Comparison of ENCODE assay signal across 1 cellular context in genomic region chr2:66437601-66438497, GRCh38.
TF ChIP-seq lines count a peak whose summit lies in the region.

No MANE protein-coding gene starts in this region.

TF ChIP-seq in SK-N-SH, 30 proteins besides CTCF, POLR2A, EP300 and RAD21 (continued from another document):
- TF ChIP-seq TAF1 (IDR thresholded peaks at IDR 0.05; ENCODE audit: borderline replicate concordance, low read depth, low read length) (no peak; the same call in 1 of the 2 replicates), RXRA (IDR thresholded peaks at IDR 0.05; ENCODE audit: borderline replicate concordance, low read depth) (no peak), FOXJ3 (CRISPR knock-in tag; IDR thresholded peaks at IDR 0.05) (no peak), PBX3 (IDR thresholded peaks at IDR 0.05) (no peak), SIN3A (IDR thresholded peaks at IDR 0.05; ENCODE audit: borderline replicate concordance, low read depth, low read length) (no peak), JUND (IDR thresholded peaks at IDR 0.05) (no peak), FOXM1 (IDR thresholded peaks at IDR 0.05; ENCODE audit: low read depth) (no peak), MXI1 (IDR thresholded peaks at IDR 0.05; ENCODE audit: low read depth, low read length) (no peak), TCF12 (IDR thresholded peaks at IDR 0.05) (no peak)
- TF ChIP-seq, protein P1, sequence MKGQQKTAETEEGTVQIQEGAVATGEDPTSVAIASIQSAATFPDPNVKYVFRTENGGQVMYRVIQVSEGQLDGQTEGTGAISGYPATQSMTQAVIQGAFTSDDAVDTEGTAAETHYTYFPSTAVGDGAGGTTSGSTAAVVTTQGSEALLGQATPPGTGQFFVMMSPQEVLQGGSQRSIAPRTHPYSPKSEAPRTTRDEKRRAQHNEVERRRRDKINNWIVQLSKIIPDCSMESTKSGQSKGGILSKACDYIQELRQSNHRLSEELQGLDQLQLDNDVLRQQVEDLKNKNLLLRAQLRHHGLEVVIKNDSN (IDR thresholded peaks at IDR 0.05; ENCODE audit: borderline replicate concordance, low read depth), result no peak
- TF ChIP-seq, protein P2, sequence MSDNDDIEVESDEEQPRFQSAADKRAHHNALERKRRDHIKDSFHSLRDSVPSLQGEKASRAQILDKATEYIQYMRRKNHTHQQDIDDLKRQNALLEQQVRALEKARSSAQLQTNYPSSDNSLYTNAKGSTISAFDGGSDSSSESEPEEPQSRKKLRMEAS (IDR thresholded peaks at IDR 0.05; ENCODE audit: low read depth), result no peak
